Comparison of ENCODE assay signal across 26 cellular contexts in the genomic region with DNA sequence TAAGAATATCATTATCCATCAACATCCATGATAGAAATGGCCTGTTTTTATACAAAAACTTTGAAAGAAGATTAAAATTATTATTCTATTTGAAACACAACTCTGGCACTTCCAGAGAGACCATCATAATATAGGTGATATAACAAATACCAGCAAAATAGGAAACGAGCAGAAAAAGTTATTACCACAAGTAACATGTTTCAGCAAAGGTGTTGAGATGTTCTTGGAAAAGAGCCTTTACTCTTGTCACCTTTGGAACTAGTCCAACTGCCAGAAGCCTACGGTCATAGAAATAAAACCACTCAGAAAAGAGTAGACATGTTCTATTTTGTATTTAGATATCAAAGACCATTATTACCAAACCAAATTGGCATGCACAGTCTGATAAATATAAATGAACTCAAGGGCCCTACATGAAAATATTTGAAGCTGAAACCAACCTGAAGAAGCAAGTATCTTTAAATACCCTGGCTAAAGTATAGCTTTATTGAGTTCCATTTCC.
"Had no signal": no experiment of that assay in that cellular context is flagged by ENCODE, and none has a peak within 500 bp of the region (broad histone marks: within the 10 kb centered on the region; RNA-seq: fewer than 3 reads in every experiment).

No MANE protein-coding gene starts in this region.

- H3K36me3 Mint-ChIP-seq: neural progenitor cell had no signal

- ATAC-seq: heart right ventricle; left colon; sciatic nerve; stimulated activated naive CD8-positive, alpha-beta T cell treated with anti-CD3 and anti-CD28 coated beads, Interleukin-15, amount 100 ng/mL, for 72 hours; upper lobe of right lung had no signal

- H3K27ac Mint-ChIP-seq: dendritic cell treated with granulocyte-macrophage colony-stimulating factor and Interleukin-4, amounts not matched to agents 40 ng/mL and 50 ng/mL, for 4 days; memory B cell; neural progenitor cell; progenitor cell of endocrine pancreas; stimulated activated naive CD8-positive, alpha-beta T cell treated with anti-CD3 and anti-CD28 coated beads, Interleukin-15, amount 100 ng/mL, for 72 hours had no signal

- FAIRE-seq: endothelial cell of umbilical vein had no signal

- H3K4me1 Mint-ChIP-seq: memory B cell, nephron, neural progenitor cell had no signal

- DNase-seq: colonic mucosa; effector CD8-positive, alpha-beta T cell; esophagus squamous epithelium; foreskin melanocyte; glutamatergic neuron; heart right ventricle; hippocampal formation; islet precursor cell; kidney glomerular epithelial cell; left colon; stimulated activated CD4-positive, alpha-beta T cell treated with anti-CD3 and anti-CD28 coated beads, Interleukin-12 subunit alpha, Interleukin-12 subunit beta, amount 100 ng/mL, for 4 hours; stimulated activated CD4-positive, alpha-beta T cell treated with anti-CD3 and anti-CD28 coated beads, Interleukin-1b, Interleukin-23, amount 100 ng/mL, for 48 hours; stimulated activated CD4-positive, alpha-beta T cell treated with anti-CD3 and anti-CD28 coated beads, Interleukin-4, amount 100 ng/mL, for 1 hour; stimulated activated CD8-positive, alpha-beta memory T cell treated with anti-CD3 and anti-CD28 coated beads, Interleukin-4, amount 100 ng/mL, for 48 hours; stimulated activated naive CD4-positive, alpha-beta T cell; stimulated activated naive CD8-positive, alpha-beta T cell treated with anti-CD3 and anti-CD28 coated beads, Interleukin-15, amount 100 ng/mL, for 72 hours; transverse colon; upper lobe of right lung; uterus had no signal

- H3K27me3 Mint-ChIP-seq: dendritic cell treated with granulocyte-macrophage colony-stimulating factor and Interleukin-4, amounts not matched to agents 40 ng/mL and 50 ng/mL, for 4 days; memory B cell; progenitor cell of endocrine pancreas; stimulated activated naive CD8-positive, alpha-beta T cell treated with anti-CD3 and anti-CD28 coated beads, Interleukin-15, amount 100 ng/mL, for 72 hours had no signal

- H3K4me3 Mint-ChIP-seq: dendritic cell treated with granulocyte-macrophage colony-stimulating factor and Interleukin-4, amounts not matched to agents 40 ng/mL and 50 ng/mL, for 4 days; memory B cell; nephron; neural progenitor cell; stimulated activated naive CD8-positive, alpha-beta T cell treated with anti-CD3 and anti-CD28 coated beads, Interleukin-15, amount 100 ng/mL, for 72 hours had no signal
